ENCODE assay signal across 1 cellular context in the genomic region with DNA sequence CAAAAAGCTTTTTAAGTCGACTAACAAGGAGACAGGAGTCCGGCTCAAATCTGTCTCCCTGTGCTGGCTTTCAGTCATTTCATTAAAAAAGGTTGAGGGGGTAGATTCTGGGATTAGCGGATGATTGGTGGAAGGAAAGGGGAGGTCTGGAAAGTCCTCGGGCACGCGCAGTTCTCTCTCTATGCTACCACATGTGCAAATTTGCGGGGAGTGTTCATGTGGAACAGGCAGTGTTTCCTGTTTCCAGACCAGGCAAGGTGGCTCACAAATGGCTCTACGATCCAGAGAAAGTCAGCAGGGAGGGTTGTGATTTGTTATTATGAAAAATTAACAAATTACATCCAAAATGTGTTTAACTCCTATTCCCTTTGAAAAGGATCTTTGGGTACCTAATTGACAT.
TF ChIP-seq lines count a peak whose summit lies in the region.

No MANE protein-coding gene starts in this region.

TF ChIP-seq in neural cell, 6 proteins besides CTCF, POLR2A, EP300 and RAD21 (continued from another document):
- TF ChIP-seq, protein P1, sequence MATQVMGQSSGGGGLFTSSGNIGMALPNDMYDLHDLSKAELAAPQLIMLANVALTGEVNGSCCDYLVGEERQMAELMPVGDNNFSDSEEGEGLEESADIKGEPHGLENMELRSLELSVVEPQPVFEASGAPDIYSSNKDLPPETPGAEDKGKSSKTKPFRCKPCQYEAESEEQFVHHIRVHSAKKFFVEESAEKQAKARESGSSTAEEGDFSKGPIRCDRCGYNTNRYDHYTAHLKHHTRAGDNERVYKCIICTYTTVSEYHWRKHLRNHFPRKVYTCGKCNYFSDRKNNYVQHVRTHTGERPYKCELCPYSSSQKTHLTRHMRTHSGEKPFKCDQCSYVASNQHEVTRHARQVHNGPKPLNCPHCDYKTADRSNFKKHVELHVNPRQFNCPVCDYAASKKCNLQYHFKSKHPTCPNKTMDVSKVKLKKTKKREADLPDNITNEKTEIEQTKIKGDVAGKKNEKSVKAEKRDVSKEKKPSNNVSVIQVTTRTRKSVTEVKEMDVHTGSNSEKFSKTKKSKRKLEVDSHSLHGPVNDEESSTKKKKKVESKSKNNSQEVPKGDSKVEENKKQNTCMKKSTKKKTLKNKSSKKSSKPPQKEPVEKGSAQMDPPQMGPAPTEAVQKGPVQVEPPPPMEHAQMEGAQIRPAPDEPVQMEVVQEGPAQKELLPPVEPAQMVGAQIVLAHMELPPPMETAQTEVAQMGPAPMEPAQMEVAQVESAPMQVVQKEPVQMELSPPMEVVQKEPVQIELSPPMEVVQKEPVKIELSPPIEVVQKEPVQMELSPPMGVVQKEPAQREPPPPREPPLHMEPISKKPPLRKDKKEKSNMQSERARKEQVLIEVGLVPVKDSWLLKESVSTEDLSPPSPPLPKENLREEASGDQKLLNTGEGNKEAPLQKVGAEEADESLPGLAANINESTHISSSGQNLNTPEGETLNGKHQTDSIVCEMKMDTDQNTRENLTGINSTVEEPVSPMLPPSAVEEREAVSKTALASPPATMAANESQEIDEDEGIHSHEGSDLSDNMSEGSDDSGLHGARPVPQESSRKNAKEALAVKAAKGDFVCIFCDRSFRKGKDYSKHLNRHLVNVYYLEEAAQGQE (IDR thresholded peaks at IDR 0.05; ENCODE audit: borderline replicate concordance), result no peak
- TF ChIP-seq MXI1 (conservative IDR thresholded peaks at IDR 0.05; ENCODE audit: poor library complexity, severe bottlenecking), result no peak
- no peak for TF ChIP-seq EZH2 (IDR thresholded peaks at IDR 0.05; ENCODE audit: borderline replicate concordance, insufficient read depth, low read length, poor library complexity, severe bottlenecking)
- TF ChIP-seq SMC3 (conservative IDR thresholded peaks at IDR 0.05; ENCODE audit: poor library complexity), result no peak
